In the genomic region with DNA sequence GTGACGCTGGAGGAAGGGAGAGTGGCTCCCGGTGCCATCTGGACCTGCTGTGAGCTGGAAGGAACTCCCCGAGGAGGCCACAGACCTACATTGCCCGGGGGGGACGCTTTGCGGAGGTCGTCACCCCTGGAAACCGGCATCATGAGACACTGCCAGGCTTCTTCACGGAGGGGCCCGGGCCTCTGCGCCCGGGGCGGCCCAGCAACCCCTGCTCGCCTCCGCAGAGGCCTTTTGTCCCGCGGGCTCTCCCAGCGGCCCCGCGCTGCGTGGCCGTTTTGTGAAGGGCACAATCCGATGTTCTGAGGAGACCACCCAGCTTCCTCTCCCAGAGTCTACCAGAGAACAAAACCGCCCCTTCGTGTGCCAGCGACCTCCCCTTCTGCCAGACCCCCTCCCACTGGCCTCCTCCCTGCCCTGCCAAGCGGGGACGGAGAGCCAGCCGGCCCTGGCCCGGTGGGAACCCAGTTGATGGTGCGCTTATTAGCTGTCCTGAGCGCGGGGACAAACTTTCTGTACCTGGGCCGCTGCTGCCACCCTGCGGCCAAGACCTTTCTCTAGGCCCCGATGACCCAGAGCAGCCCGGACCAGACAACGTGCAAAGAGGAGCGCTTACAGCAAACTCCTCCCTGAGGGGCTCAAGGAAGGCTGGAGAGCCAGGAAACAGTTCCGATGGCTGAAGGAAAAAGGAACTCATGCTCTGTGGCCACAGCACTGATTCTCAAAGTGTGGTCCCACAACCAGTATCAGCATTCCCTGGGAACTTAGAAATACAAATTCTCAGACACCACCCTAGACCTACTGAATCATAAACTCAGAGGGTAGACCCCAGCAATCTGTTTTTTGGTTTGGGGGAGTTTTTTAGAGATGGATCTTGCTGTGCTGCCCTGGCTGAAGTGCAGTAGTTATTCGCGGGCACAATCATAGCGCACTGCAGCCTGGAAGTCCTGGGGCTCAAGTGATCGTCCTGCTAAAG, we compare ENCODE assay signal across 8 cellular contexts.
DNase-seq lines count a peak whose midpoint lies in the region; ATAC-seq and TF ChIP-seq lines count a peak whose summit lies in the region.

No MANE protein-coding gene starts in this region.

- H3K4me3 ChIP-seq in brain microvascular endothelial cell (ENCODE audit: low read depth, low read length) (peak overlapping the region; percentile 49), iPS-18c (ENCODE audit: insufficient read depth, low read depth, low read length) (peak overlapping the region; percentile 43; the same call in 1 of the 2 replicates), gastrocnemius medialis (peak overlapping the region; percentile 19 to 49 (median 47))

- in situ Hi-C loops in brain microvascular endothelial cell (cut with HindIII; ENCODE audit: low pct_ligation_motif_present, low sequenced_read_pairs): no loop called here
- in situ Hi-C loops in gastrocnemius medialis (cut with MboI; ENCODE audit: low sequenced_read_pairs in 4 of 4): loop anchor here (5.0 to 25.0 kb wide), 6 partner anchors 88 to 431 kb away; a partner anchor contains a TSS

- H3K36me3 ChIP-seq in brain microvascular endothelial cell (replicated peaks) (no peaks in the 10 kb centered on the region), gastrocnemius medialis (no peaks in the 10 kb centered on the region)

- no peak overlapping the region for H3K27ac ChIP-seq in brain microvascular endothelial cell
- peak overlapping the region; percentile 10 to 43 (median 14) for H3K27ac ChIP-seq in gastrocnemius medialis

- DNase-seq in DMS 273 (lab: John Stamatoyannopoulos, UW; ENCODE audit: unreplicated experiment): peak; percentile 92
- DNase-seq in RPMI7951 (ENCODE audit: low read depth): peak; percentile 82
- DNase-seq in brain microvascular endothelial cell: peak; percentile 66
- peak; percentile 62 to 70 for DNase-seq in gastrocnemius medialis
- no peak for DNase-seq in NCI-H146 (lab: John Stamatoyannopoulos, UW)

- ATAC-seq in GM19438 (IDR thresholded peaks at IDR 0.05; ENCODE audit: low read depth, unreplicated experiment) (peak; percentile 54), HG03442 (IDR thresholded peaks at IDR 0.05; ENCODE audit: unreplicated experiment) (peak; percentile 65), gastrocnemius medialis (peak; percentile 63 to 76)

- peak; percentile 88 for TF ChIP-seq CTCF in brain microvascular endothelial cell (IDR thresholded peaks at IDR 0.05; ENCODE audit: low read depth, low read length, missing control alignments)
- TF ChIP-seq CTCF in gastrocnemius medialis (IDR thresholded peaks at IDR 0.05 in 4 of 5, conservative IDR thresholded peaks at IDR 0.05 in 1 of 5): peak; percentile 44 to 87 (median 76)

- no peak for TF ChIP-seq POLR2A in gastrocnemius medialis (IDR thresholded peaks at IDR 0.05)

- intact Hi-C loops in gastrocnemius medialis (cut with DNase I; ENCODE audit: low total_unique reads): loop anchor here (1.0 to 10.0 kb wide), 6 partner anchors 86 to 538 kb away; a partner anchor contains a TSS

- H3K9me3 ChIP-seq in iPS-18c (ENCODE audit: control insufficient read depth, insufficient read depth, low read length): no peaks in the 10 kb centered on the region
- H3K9me3 ChIP-seq in gastrocnemius medialis: no peaks in the 10 kb centered on the region

- peaks cover 5 to 24% of the 10 kb centered on the region in 2 donors for H3K4me1 ChIP-seq in gastrocnemius medialis

- H3K27me3 ChIP-seq in brain microvascular endothelial cell (replicated peaks): no peaks in the 10 kb centered on the region
- no peaks in the 10 kb centered on the region for H3K27me3 ChIP-seq in gastrocnemius medialis
